In genomic region chr19:13997637-13997962, GRCh38 we compare ENCODE assay signal across 31 cellular contexts. TPM values are rescaled to one million over a fixed set of nuclear protein-coding genes. Genes with fewer than 3 reads are reported as not detected.
DNase-seq lines count a peak whose midpoint lies in the region; ATAC-seq and TF ChIP-seq lines count a peak whose summit lies in the region.
"Had no signal": no experiment of that assay in that cellular context is flagged by ENCODE, and none has a peak within 500 bp of the region (broad histone marks: within the 10 kb centered on the region; RNA-seq: fewer than 3 reads in every experiment).

No MANE protein-coding gene starts in this region.

- H3K9me3 Mint-ChIP-seq in activated naive CD4-positive, alpha-beta T cell treated with anti-CD3 and anti-CD28 coated beads, Interleukin-2, amount 50 U/mL, for 24 hours, result no peaks in the 10 kb centered on the region
- peaks cover 0 to 4% of the 10 kb centered on the region in 2 donors for H3K9me3 Mint-ChIP-seq in activated naive CD4-positive, alpha-beta T cell treated with anti-CD3 and anti-CD28 coated beads, Interleukin-2, amount 50 U/mL, for 72 hours
- H3K9me3 Mint-ChIP-seq: CD8-positive, alpha-beta memory T cell; mesothelial cell of epicardium had no signal

- H3K9me3 ChIP-seq in SK-N-SH, result peaks cover 10% of the 10 kb centered on the region; the same call in 1 of the 2 replicates
- H3K9me3 ChIP-seq: neutrophil had no signal

- no peaks in the 10 kb centered on the region for H3F3A ChIP-seq in SK-N-SH (replicated peaks; ENCODE audit: insufficient read depth)

- no peak overlapping the region for H3K18ac ChIP-seq in mesendoderm (ENCODE audit: low read length)

- TF ChIP-seq EP300 in SK-N-SH (IDR thresholded peaks at IDR 0.05; ENCODE audit: borderline replicate concordance in 1 of 2, low read depth in 1 of 2, low read length in 1 of 2), result no peak

- H3K4me2 ChIP-seq in mesendoderm (ENCODE audit: low read length) (no peak overlapping the region), SK-N-SH (no peak overlapping the region)
- H3K4me2 ChIP-seq: KMS-11 had no signal

- H3K27ac Mint-ChIP-seq in activated naive CD4-positive, alpha-beta T cell treated with anti-CD3 and anti-CD28 coated beads, Interleukin-2, amount 50 U/mL, for 24 hours, result peak overlapping the region; percentile 51
- no peak overlapping the region for H3K27ac Mint-ChIP-seq in activated naive CD4-positive, alpha-beta T cell treated with anti-CD3 and anti-CD28 coated beads, Interleukin-2, amount 50 U/mL, for 72 hours
- H3K27ac Mint-ChIP-seq: activated naive CD4-positive, alpha-beta T cell treated with anti-CD3 and anti-CD28 coated beads, Interleukin-2, amount 10 ng/mL, durations not matched to agents 7 days and 5 days; activated T-helper 1 cell treated with anti-CD3 and anti-CD28 coated beads, Interleukin-12 subunit alpha, Interleukin-12 subunit beta, Interleukin-2, Interleukin-4 antibody, amounts not matched to agents 30 ng/mL and 10 ng/mL and 1 ng/mL, durations not matched to agents 14 hours and 24 hours and 36 hours; H9; mesothelial cell of epicardium had no signal

- H3K27me3 Mint-ChIP-seq in activated naive CD4-positive, alpha-beta T cell treated with anti-CD3 and anti-CD28 coated beads, Interleukin-2, amount 50 U/mL, for 24 hours, result no peaks in the 10 kb centered on the region
- H3K27me3 Mint-ChIP-seq: activated naive CD4-positive, alpha-beta T cell treated with anti-CD3 and anti-CD28 coated beads, Interleukin-2, amount 10 ng/mL, durations not matched to agents 7 days and 5 days had no signal

- no peak overlapping the region for H3K56ac ChIP-seq in mesendoderm (ENCODE audit: low read length)

- no peaks in the 10 kb centered on the region for H3K4me1 ChIP-seq in mesendoderm (ENCODE audit: control insufficient read depth, low read depth, low read length)
- peaks cover 0 to 12% of the 10 kb centered on the region in 2 experiments; a peak in 1 of 4 replicates for H3K4me1 ChIP-seq in SK-N-SH (ENCODE audit: control insufficient read depth in 1 of 2, insufficient read depth in 2 of 2, low read depth in 1 of 2, low read length in 1 of 2)

- H2AK5ac ChIP-seq in mesendoderm (ENCODE audit: low read length), result no peak overlapping the region

- no peak overlapping the region for H3K23ac ChIP-seq in mesendoderm (ENCODE audit: low read length)

- H3K27ac ChIP-seq in RWPE1 (peak overlapping the region; percentile 17; the same call in 1 of the 2 replicates), mesendoderm (ENCODE audit: low read depth, low read length) (no peak overlapping the region), SK-N-SH (ENCODE audit: low read depth in 2 of 2, low read length in 1 of 2) (no peak overlapping the region)
- H3K27ac ChIP-seq: breast epithelium, gastroesophageal sphincter, KMS-11, neutrophil, right lobe of liver, transverse colon had no signal

- H2BK5ac ChIP-seq in mesendoderm (ENCODE audit: low read length), result no peak overlapping the region

- no peak overlapping the region for H3K4ac ChIP-seq in mesendoderm (ENCODE audit: low read depth, low read length)

- no peak overlapping the region for H4K8ac ChIP-seq in mesendoderm (ENCODE audit: low read depth, low read length)

- H3K9ac ChIP-seq in mesendoderm (ENCODE audit: low read length) (no peak overlapping the region), SK-N-SH (no peak overlapping the region)
- H3K9ac ChIP-seq: KMS-11 had no signal

- CTCF ChIA-PET in RWPE1 (lab: Yijun Ruan, JAX), result interaction anchor here (0.8 kb wide), 1 partner anchor 78 kb away, joined by 3 read pairs; no protein-coding TSS in a partner anchor
- CTCF ChIA-PET in SK-N-SH (lab: Yijun Ruan, JAX), result interaction anchor here (1.4 to 2.1 kb wide), 2 partner anchors 61 to 75 kb away, joined by 5 read pairs; partner anchors contain the start of gene MISP3

- H3K9me2 ChIP-seq in SK-N-SH, result no peaks in the 10 kb centered on the region

- H3K36me3 ChIP-seq in mesendoderm (ENCODE audit: control insufficient read depth, insufficient read depth, low read length) (no peaks in the 10 kb centered on the region), SK-N-SH (replicated peaks in 1 of 2; ENCODE audit: control insufficient read depth in 1 of 2, insufficient read depth in 2 of 2, low read length in 1 of 2) (peaks cover 0 to 16% of the 10 kb centered on the region in 2 experiments)
- H3K36me3 ChIP-seq: breast epithelium had no signal

- H4K5ac ChIP-seq in mesendoderm (ENCODE audit: low read length), result no peak overlapping the region

- WGBS in mesendoderm (ENCODE audit: extremely low coverage, insufficient coverage, low lambda C conversion rate), result no CpG with 5 or more reads among the region's 6 CpGs
- no CpG with 5 or more reads among the region's 6 CpGs for WGBS in SK-N-SH (ENCODE audit: low lambda C conversion rate)

- H2BK15ac ChIP-seq in mesendoderm (replicated peaks; ENCODE audit: low read depth), result no peak overlapping the region

- no peaks in the 10 kb centered on the region for H4K20me1 ChIP-seq in SK-N-SH (ENCODE audit: insufficient read depth)

- H3K79me2 ChIP-seq in mesendoderm (ENCODE audit: control insufficient read depth, insufficient read depth, low read length), result peaks cover 2% of the 10 kb centered on the region
- peaks cover 6% of the 10 kb centered on the region; the same call in 1 of the 2 replicates for H3K79me2 ChIP-seq in SK-N-SH (ENCODE audit: insufficient read depth)

- H3K79me1 ChIP-seq in mesendoderm (ENCODE audit: low read length), result peaks cover 10% of the 10 kb centered on the region

- H3K4me1 Mint-ChIP-seq in activated naive CD4-positive, alpha-beta T cell treated with anti-CD3 and anti-CD28 coated beads, Interleukin-2, amount 50 U/mL, for 24 hours, result peaks cover 32% of the 10 kb centered on the region
- H3K4me1 Mint-ChIP-seq: H9, mesothelial cell of epicardium had no signal

- H3K27me3 ChIP-seq in mesendoderm (ENCODE audit: insufficient read depth, low read length, poor library complexity), result no peaks in the 10 kb centered on the region
- H3K27me3 ChIP-seq in SK-N-SH (ENCODE audit: insufficient read depth), result no peaks in the 10 kb centered on the region
- H3K27me3 ChIP-seq: breast epithelium, gastroesophageal sphincter, neutrophil, right lobe of liver, transverse colon had no signal

- TF ChIP-seq RAD21 in SK-N-SH (IDR thresholded peaks at IDR 0.05; ENCODE audit: low read length), result no peak

- no peak for DNase-seq in activated naive CD4-positive, alpha-beta T cell treated with anti-CD3 and anti-CD28 coated beads, Interleukin-2, amount 50 U/mL, for 72 hours (ENCODE audit: low spot score in 2 of 2)
- DNase-seq in RWPE1 (ENCODE audit: low spot score), result no peak
- DNase-seq in mesendoderm, result peak; percentile 29
- no peak for DNase-seq in NCI-H446 treated with DMSO at 0.1 percent for 48 hours (lab: John Stamatoyannopoulos, UW)
- DNase-seq in SK-N-SH, result no peak
- no peak for DNase-seq in NCI-H187 treated with DMSO at 0.1 percent for 48 hours (lab: John Stamatoyannopoulos, UW)
- DNase-seq: 8988T; activated CD4-positive, alpha-beta T cell treated with anti-CD3 and anti-CD28 coated beads, Interleukin-2, amount 50 U/mL, for 4 hours; activated naive CD4-positive, alpha-beta T cell treated with anti-CD3 and anti-CD28 coated beads, Interleukin-2, amount 10 ng/mL, durations not matched to agents 7 days and 5 days; amniotic stem cell; H9; MM.1S; NCI-H2081; NCI-H526; PC-3; right lobe of liver; T-helper 2 cell; transverse colon had no signal

- H3K4me3 Mint-ChIP-seq in activated naive CD4-positive, alpha-beta T cell treated with anti-CD3 and anti-CD28 coated beads, Interleukin-2, amount 50 U/mL, for 24 hours, result no peak overlapping the region
- H3K4me3 Mint-ChIP-seq: activated naive CD4-positive, alpha-beta T cell treated with anti-CD3 and anti-CD28 coated beads, Interleukin-2, amount 10 ng/mL, durations not matched to agents 7 days and 5 days; activated T-helper 1 cell treated with anti-CD3 and anti-CD28 coated beads, Interleukin-12 subunit alpha, Interleukin-12 subunit beta, Interleukin-2, Interleukin-4 antibody, amounts not matched to agents 30 ng/mL and 10 ng/mL and 1 ng/mL, durations not matched to agents 14 hours and 24 hours and 36 hours; CD8-positive, alpha-beta memory T cell; H9; mesothelial cell of epicardium had no signal

- no peak for ATAC-seq in activated naive CD4-positive, alpha-beta T cell treated with anti-CD3 and anti-CD28 coated beads, Interleukin-2, amount 50 U/mL, for 72 hours
- no peak for ATAC-seq in HG03565 (IDR thresholded peaks at IDR 0.05; ENCODE audit: unreplicated experiment)
- ATAC-seq: gastroesophageal sphincter, PC-3, right lobe of liver had no signal

- TF ChIP-seq CTCF in RWPE1 (conservative IDR thresholded peaks at IDR 0.05; ENCODE audit: low read depth) (no peak), SK-N-SH (IDR thresholded peaks at IDR 0.05) (no peak)

- H2AFZ ChIP-seq in SK-N-SH (ENCODE audit: low read depth), result no peak overlapping the region

- H2BK120ac ChIP-seq in mesendoderm (ENCODE audit: low read depth, low read length), result no peak overlapping the region

- H3K36me3 Mint-ChIP-seq in activated naive CD4-positive, alpha-beta T cell treated with anti-CD3 and anti-CD28 coated beads, Interleukin-2, amount 50 U/mL, for 24 hours, result peaks cover 4% of the 10 kb centered on the region
- peaks cover 4 to 21% of the 10 kb centered on the region in 2 donors for H3K36me3 Mint-ChIP-seq in activated naive CD4-positive, alpha-beta T cell treated with anti-CD3 and anti-CD28 coated beads, Interleukin-2, amount 50 U/mL, for 72 hours

- H3K4me3 ChIP-seq in mesendoderm (ENCODE audit: low read length) (no peak overlapping the region), SK-N-SH (ENCODE audit: low read depth in 2 of 2, low read length in 1 of 2) (no peak overlapping the region)
- H3K4me3 ChIP-seq: breast epithelium, gastroesophageal sphincter, right lobe of liver, transverse colon had no signal

- POLR2A ChIA-PET in RWPE1 (lab: Yijun Ruan, JAX; ENCODE audit: low non-redundant PET) (no interaction called here), SK-N-SH (lab: Yijun Ruan, JAX) (no interaction called here)

RNA-seq across cellular contexts. Expression of gene RFX1, which starts 8.5 kb away (rescaled TPM):
- total RNA-seq in activated naive CD4-positive, alpha-beta T cell treated with anti-CD3 and anti-CD28 coated beads, Interleukin-2, amount 50 U/mL, for 72 hours, result 10 to 100 TPM in 1 of 2 donors, 1 to 10 TPM in 1; 9.7 to 14.5 TPM
- 7.7 TPM for polyA plus RNA-seq in mesendoderm (2013, experiment 1 of 2)
- 7.4 TPM for polyA plus RNA-seq in mesendoderm (2013, experiment 2 of 2)
- polyA plus RNA-seq in SK-N-SH (2012; rRNA removed), result 0.54 and 1.5 TPM in 2 replicates
- polyA plus RNA-seq in SK-N-SH (2012; cell fraction: cytosol; rRNA removed), result 0.64 and 1.2 TPM in 2 replicates
- polyA plus RNA-seq in SK-N-SH (2012; cell fraction: nucleus; rRNA removed), result 6.2 and 9.3 TPM in 2 replicates

RNA-seq across cellular contexts. Expression of gene RLN3, which starts 30.3 kb away (rescaled TPM):
- total RNA-seq in activated naive CD4-positive, alpha-beta T cell treated with anti-CD3 and anti-CD28 coated beads, Interleukin-2, amount 50 U/mL, for 72 hours, result not detected
- not detected for polyA plus RNA-seq in mesendoderm (2013, experiment 1 of 2)
- not detected for polyA plus RNA-seq in mesendoderm (2013, experiment 2 of 2)
- not detected in 2 replicates for polyA plus RNA-seq in SK-N-SH (2012; rRNA removed)
- polyA plus RNA-seq in SK-N-SH (2012; cell fraction: cytosol; rRNA removed), result not detected in 2 replicates
- not detected in 2 replicates for polyA plus RNA-seq in SK-N-SH (2012; cell fraction: nucleus; rRNA removed)
- total RNA-seq: activated T-helper 1 cell treated with anti-CD3 and anti-CD28 coated beads, Interleukin-12 subunit alpha, Interleukin-12 subunit beta, Interleukin-2, Interleukin-4 antibody, amounts not matched to agents 30 ng/mL and 10 ng/mL and 1 ng/mL, durations not matched to agents 14 hours and 24 hours and 36 hours; breast epithelium; CD8-positive, alpha-beta memory T cell; Daoy; fibroblast of lung; gastroesophageal sphincter; H9; liver; mesothelial cell of epicardium; PC-3; posterior vena cava; right lobe of liver; transverse colon had no signal
- polyA plus RNA-seq: CD8-positive, alpha-beta memory T cell; fibroblast of lung; liver had no signal

RNA-seq across cellular contexts. Expression of gene IL27RA, which starts 34.0 kb away (rescaled TPM):
- 10 to 100 TPM; 59.6 to 68.0 TPM for total RNA-seq in activated naive CD4-positive, alpha-beta T cell treated with anti-CD3 and anti-CD28 coated beads, Interleukin-2, amount 50 U/mL, for 72 hours
- polyA plus RNA-seq in mesendoderm (2013, experiment 1 of 2), result 6.1 TPM
- polyA plus RNA-seq in mesendoderm (2013, experiment 2 of 2), result 5.8 TPM
- polyA plus RNA-seq in SK-N-SH (2012; rRNA removed), result 9.3 TPM in 2 replicates
- polyA plus RNA-seq in SK-N-SH (2012; cell fraction: cytosol; rRNA removed), result 5.5 and 7.5 TPM in 2 replicates
- polyA plus RNA-seq in SK-N-SH (2012; cell fraction: nucleus; rRNA removed), result 6.4 and 7.6 TPM in 2 replicates

RNA-seq across cellular contexts. Expression of gene DCAF15, which starts 45.3 kb away (rescaled TPM):
- total RNA-seq in activated naive CD4-positive, alpha-beta T cell treated with anti-CD3 and anti-CD28 coated beads, Interleukin-2, amount 50 U/mL, for 72 hours, result 10 to 100 TPM; 59.0 to 90.0 TPM
- polyA plus RNA-seq in mesendoderm (2013, experiment 1 of 2), result 41.4 TPM
- polyA plus RNA-seq in mesendoderm (2013, experiment 2 of 2), result 40.1 TPM
- 36.7 and 55.6 TPM in 2 replicates for polyA plus RNA-seq in SK-N-SH (2012; rRNA removed)
- 12.5 and 21.6 TPM in 2 replicates for polyA plus RNA-seq in SK-N-SH (2012; cell fraction: cytosol; rRNA removed)
- polyA plus RNA-seq in SK-N-SH (2012; cell fraction: nucleus; rRNA removed), result 239 and 253 TPM in 2 replicates

RNA-seq across cellular contexts. Expression of gene PODNL1, which starts 59.4 kb away (rescaled TPM):
- under 1 TPM in 1 of 2 donors, not detected in 1; 0.34 TPM for total RNA-seq in activated naive CD4-positive, alpha-beta T cell treated with anti-CD3 and anti-CD28 coated beads, Interleukin-2, amount 50 U/mL, for 72 hours
- polyA plus RNA-seq in mesendoderm (2013, experiment 1 of 2), result 0.21 TPM
- polyA plus RNA-seq in mesendoderm (2013, experiment 2 of 2), result 0.25 TPM
- polyA plus RNA-seq in SK-N-SH (2012; rRNA removed), result 4.2 and 7.5 TPM in 2 replicates
- 5.1 and 7.2 TPM in 2 replicates for polyA plus RNA-seq in SK-N-SH (2012; cell fraction: cytosol; rRNA removed)
- polyA plus RNA-seq in SK-N-SH (2012; cell fraction: nucleus; rRNA removed), result 11.8 and 14.5 TPM in 2 replicates
- total RNA-seq: activated T-helper 1 cell treated with anti-CD3 and anti-CD28 coated beads, Interleukin-12 subunit alpha, Interleukin-12 subunit beta, Interleukin-2, Interleukin-4 antibody, amounts not matched to agents 30 ng/mL and 10 ng/mL and 1 ng/mL, durations not matched to agents 14 hours and 24 hours and 36 hours; Daoy; liver; PC-3 had no signal
- polyA plus RNA-seq: CD8-positive, alpha-beta memory T cell had no signal
